8 cellular contexts compared by ENCODE assay signal in the genomic region with DNA sequence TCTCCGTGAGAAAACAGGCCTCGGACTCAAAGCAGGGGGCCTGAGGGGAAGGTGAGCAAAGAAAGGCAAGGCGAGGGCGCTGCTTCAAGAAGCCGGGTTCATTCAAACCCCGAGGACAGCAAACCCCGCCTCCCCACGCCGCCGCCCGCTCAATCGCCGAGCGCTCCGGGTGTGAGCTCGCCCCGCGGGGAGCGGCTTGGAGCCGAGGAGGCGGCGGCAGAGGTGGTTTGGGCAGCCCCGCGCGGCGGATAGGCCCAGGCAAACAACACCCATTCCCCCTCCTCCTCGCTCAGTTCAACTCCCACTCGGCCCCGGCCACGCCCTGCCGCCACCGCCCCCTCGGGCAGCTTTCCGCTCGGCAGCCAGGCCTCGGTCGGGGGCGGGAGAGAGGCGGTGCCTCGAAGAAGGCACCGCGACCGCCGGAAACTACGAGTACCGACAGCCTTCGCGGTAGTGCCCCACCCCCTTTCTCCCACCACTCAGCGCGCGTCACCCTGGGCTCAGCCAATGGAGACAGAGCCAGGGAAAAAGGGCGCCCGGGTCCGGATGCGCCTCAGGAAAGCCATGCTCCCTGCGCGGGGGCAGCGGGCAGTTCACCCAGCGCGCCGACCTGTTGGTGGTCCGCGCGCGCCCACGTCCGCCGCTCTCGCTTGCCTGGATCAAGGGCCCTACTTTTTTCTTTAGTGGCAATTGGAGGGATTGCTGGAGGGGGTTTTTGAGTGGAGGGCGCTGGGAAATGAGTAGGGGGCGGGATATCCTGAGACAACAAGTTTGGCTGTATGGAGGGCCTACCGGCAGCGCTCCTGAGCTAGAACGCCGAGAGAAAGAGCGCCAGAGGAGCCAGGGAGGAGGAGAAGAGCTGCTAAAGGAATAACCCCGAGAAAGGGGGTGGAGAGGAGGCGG. TPM values are rescaled to one million over a fixed set of nuclear protein-coding genes. Genes with fewer than 3 reads are reported as not detected.
DNase-seq lines count a peak whose midpoint lies in the region; ATAC-seq and TF ChIP-seq lines count a peak whose summit lies in the region.

No MANE protein-coding gene starts in this region.

- peaks cover 55% of the 10 kb centered on the region for H3K4me1 Mint-ChIP-seq in WTC11
- H3K4me1 Mint-ChIP-seq in immature natural killer cell: peaks cover 47 to 52% of the 10 kb centered on the region in 2 donors

- H3K27me3 Mint-ChIP-seq in WTC11 (ENCODE audit: low read depth) (no peaks in the 10 kb centered on the region), immature natural killer cell (ENCODE audit: low read depth in 3 of 3) (peaks cover 5 to 8% (median 6%) of the 10 kb centered on the region in 3 donors)

- POLR2A ChIA-PET in WTC11 (lab: Charles Lee): interaction anchor here (0.7 to 1.9 kb wide), 9 partner anchors 15 to 650 kb away, joined by 3 to 7 read pairs (median 3); partner anchors contain the start of gene CDCA7L

- H3K27ac Mint-ChIP-seq in WTC11 (peak overlapping the region; percentile 100), immature natural killer cell (peak overlapping the region; percentile 90 to 100 (median 98))

- peak; percentile 65 for TF ChIP-seq POLR2A in GM18951 (IDR thresholded peaks at IDR 0.05; ENCODE audit: extremely low read depth, insufficient read depth, insufficient read length)

- no peak for TF ChIP-seq CTCF in WTC11 (IDR thresholded peaks at IDR 0.05)

- peak overlapping the region; percentile 93 for H3K27ac ChIP-seq in caudate nucleus (ENCODE audit: low read depth, low read length)

- H3K4me3 Mint-ChIP-seq in WTC11 (peak overlapping the region; percentile 96), immature natural killer cell (peak overlapping the region; percentile 95 to 99 (median 97))

- ATAC-seq in HG03175 (IDR thresholded peaks at IDR 0.05; ENCODE audit: unreplicated experiment) (peak; percentile 76), WTC11 (peak; percentile 80)

- in situ Hi-C loops in GM18951 (cut with MboI; ENCODE audit: low sequenced_read_pairs, unreplicated experiment): no loop called here

- CTCF ChIA-PET in WTC11 (lab: Charles Lee): interaction anchor here (0.6 to 1.8 kb wide), 10 partner anchors 8 to 775 kb away, joined by 3 to 8 read pairs (median 4); no protein-coding TSS in a partner anchor

- H3K9me3 Mint-ChIP-seq in WTC11 (no peaks in the 10 kb centered on the region), immature natural killer cell (no peaks in the 10 kb centered on the region)

- H3K36me3 Mint-ChIP-seq in WTC11 (peaks cover 18% of the 10 kb centered on the region), immature natural killer cell (peaks cover 8 to 15% (median 14%) of the 10 kb centered on the region in 3 donors)

- DNase-seq in AG08396 (ENCODE audit: low spot score) (peak; percentile 99), NCI-H2227 treated with DMSO at 0.1 percent for 48 hours (lab: John Stamatoyannopoulos, UW) (peak; percentile 97), WTC11 (ENCODE audit: low spot score) (peak; percentile 99), caudate nucleus (lab: John Stamatoyannopoulos, UW) (peak; percentile 86 to 100 (median 98)), immature natural killer cell (peak; percentile 100), smooth muscle cell of the brain vasculature (ENCODE audit: low read depth, low spot score) (peak; percentile 92)

TF ChIP-seq in WTC11, 78 proteins besides CTCF, POLR2A, EP300 and RAD21 (continues in another document):
- no peak for TF ChIP-seq ZNF219 (CRISPR knock-in tag; IDR thresholded peaks at IDR 0.05; ENCODE audit: borderline replicate concordance)
- TF ChIP-seq MYBL2 (CRISPR knock-in tag; IDR thresholded peaks at IDR 0.05): peak; percentile 53; the same call in 1 of the 2 replicates
- TF ChIP-seq ZNF317 (CRISPR knock-in tag; IDR thresholded peaks at IDR 0.05; ENCODE audit: borderline replicate concordance, low read depth): no peak
- TF ChIP-seq FOXP1 (CRISPR knock-in tag; IDR thresholded peaks at IDR 0.05; ENCODE audit: borderline replicate concordance): peak; percentile 36; the same call in 1 of the 2 replicates
- TF ChIP-seq CREM (CRISPR knock-in tag; IDR thresholded peaks at IDR 0.05): peak; percentile 73; the same call in 1 of the 2 replicates
- TF ChIP-seq SP1 (CRISPR knock-in tag; conservative IDR thresholded peaks at IDR 0.05): peak; percentile 89
- TF ChIP-seq ZNF121 (CRISPR knock-in tag; IDR thresholded peaks at IDR 0.05): no peak
- TF ChIP-seq NFYB (CRISPR knock-in tag; conservative IDR thresholded peaks at IDR 0.05; ENCODE audit: low read depth): peak; percentile 56
- TF ChIP-seq, protein P1, sequence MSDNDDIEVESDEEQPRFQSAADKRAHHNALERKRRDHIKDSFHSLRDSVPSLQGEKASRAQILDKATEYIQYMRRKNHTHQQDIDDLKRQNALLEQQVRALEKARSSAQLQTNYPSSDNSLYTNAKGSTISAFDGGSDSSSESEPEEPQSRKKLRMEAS (CRISPR knock-in tag; IDR thresholded peaks at IDR 0.05): peak; percentile 63; the same call in 1 of the 2 replicates
- TF ChIP-seq SOX15 (CRISPR knock-in tag; IDR thresholded peaks at IDR 0.05): no peak
- peak; percentile 73 for TF ChIP-seq ZNF423 (CRISPR knock-in tag; IDR thresholded peaks at IDR 0.05)
- TF ChIP-seq CBFB (CRISPR knock-in tag; IDR thresholded peaks at IDR 0.05; ENCODE audit: low read depth): peak; percentile 56; the same call in 1 of the 2 replicates
- TF ChIP-seq, protein P2, sequence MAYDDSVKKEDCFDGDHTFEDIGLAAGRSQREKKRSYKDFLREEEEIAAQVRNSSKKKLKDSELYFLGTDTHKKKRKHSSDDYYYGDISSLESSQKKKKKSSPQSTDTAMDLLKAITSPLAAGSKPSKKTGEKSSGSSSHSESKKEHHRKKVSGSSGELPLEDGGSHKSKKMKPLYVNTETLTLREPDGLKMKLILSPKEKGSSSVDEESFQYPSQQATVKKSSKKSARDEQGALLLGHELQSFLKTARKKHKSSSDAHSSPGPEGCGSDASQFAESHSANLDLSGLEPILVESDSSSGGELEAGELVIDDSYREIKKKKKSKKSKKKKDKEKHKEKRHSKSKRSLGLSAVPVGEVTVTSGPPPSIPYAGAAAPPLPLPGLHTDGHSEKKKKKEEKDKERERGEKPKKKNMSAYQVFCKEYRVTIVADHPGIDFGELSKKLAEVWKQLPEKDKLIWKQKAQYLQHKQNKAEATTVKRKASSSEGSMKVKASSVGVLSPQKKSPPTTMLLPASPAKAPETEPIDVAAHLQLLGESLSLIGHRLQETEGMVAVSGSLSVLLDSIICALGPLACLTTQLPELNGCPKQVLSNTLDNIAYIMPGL (CRISPR knock-in tag; IDR thresholded peaks at IDR 0.05): peak; percentile 23; the same call in 1 of the 2 replicates
- TF ChIP-seq, protein P3, sequence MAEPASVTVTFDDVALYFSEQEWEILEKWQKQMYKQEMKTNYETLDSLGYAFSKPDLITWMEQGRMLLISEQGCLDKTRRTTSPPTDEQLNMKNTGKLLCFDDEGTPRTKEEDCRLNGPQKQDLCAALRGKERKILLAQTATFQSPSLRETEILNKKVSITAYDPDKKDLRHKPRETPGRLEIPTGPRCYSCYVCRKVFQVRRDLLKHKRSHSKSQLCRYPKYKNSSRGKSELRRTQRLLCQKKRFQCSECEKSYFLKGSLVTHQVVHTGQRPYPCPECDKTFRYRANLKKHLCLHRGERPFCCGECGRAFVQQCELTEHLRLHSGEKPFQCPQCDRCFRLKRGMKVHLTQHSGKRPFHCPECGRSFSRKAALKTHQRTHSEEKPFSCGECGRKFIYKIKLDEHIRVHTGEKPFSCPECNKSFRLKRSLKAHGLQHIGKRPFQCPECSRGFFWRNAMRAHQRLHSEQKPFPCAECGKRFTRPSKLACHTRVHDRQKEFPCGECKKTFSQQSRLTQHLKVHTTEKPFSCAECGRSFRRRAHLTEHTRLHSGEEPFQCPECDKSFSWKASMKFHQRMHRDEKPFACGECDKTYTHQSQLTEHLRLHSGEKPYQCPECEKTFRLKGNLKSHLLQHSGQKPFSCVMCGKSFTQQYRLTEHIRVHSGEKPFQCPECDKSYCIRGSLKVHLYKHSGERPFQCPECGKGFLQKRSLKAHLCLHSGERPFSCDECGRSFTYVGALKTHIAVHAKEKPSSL (CRISPR knock-in tag; conservative IDR thresholded peaks at IDR 0.05): 0 out of 2 replicates have a peak, but pooled peaks have one; percentile 54
- TF ChIP-seq HMGA2 (CRISPR knock-in tag; IDR thresholded peaks at IDR 0.05): no peak
- TF ChIP-seq NFATC4 (CRISPR knock-in tag; IDR thresholded peaks at IDR 0.05): 0 out of 2 replicates have a peak, but pooled peaks have one; percentile 58
- peak; percentile 13; the same call in 1 of the 2 replicates for TF ChIP-seq ZBTB21 (CRISPR knock-in tag; IDR thresholded peaks at IDR 0.05; ENCODE audit: borderline replicate concordance)
- no peak for TF ChIP-seq TEAD4 (CRISPR knock-in tag; IDR thresholded peaks at IDR 0.05)
- TF ChIP-seq, protein P4, sequence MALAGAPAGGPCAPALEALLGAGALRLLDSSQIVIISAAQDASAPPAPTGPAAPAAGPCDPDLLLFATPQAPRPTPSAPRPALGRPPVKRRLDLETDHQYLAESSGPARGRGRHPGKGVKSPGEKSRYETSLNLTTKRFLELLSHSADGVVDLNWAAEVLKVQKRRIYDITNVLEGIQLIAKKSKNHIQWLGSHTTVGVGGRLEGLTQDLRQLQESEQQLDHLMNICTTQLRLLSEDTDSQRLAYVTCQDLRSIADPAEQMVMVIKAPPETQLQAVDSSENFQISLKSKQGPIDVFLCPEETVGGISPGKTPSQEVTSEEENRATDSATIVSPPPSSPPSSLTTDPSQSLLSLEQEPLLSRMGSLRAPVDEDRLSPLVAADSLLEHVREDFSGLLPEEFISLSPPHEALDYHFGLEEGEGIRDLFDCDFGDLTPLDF (CRISPR knock-in tag; IDR thresholded peaks at IDR 0.05): no peak
- no peak for TF ChIP-seq IRF1 (CRISPR knock-in tag; IDR thresholded peaks at IDR 0.05)
- 0 out of 2 replicates have a peak, but pooled peaks have one; percentile 53 for TF ChIP-seq NR3C1 (CRISPR knock-in tag; conservative IDR thresholded peaks at IDR 0.05; ENCODE audit: low read depth)
- no peak; the same call in 1 of the 2 replicates for TF ChIP-seq KAT7 (CRISPR knock-in tag; IDR thresholded peaks at IDR 0.05; ENCODE audit: borderline replicate concordance)

RNA-seq across cellular contexts. Expression of gene SP4, which starts 0.7 kb away (rescaled TPM):
- total RNA-seq in WTC11 (2021): 18.4 to 23.1 TPM (median 19.1 TPM) in 3 replicates
- 10 to 100 TPM in 1 of 3 donors, 1 to 10 TPM in 2; 6.2 to 15.3 (median 9.0) TPM for polyA plus RNA-seq in immature natural killer cell

Comparison
In these comparisons a context has a peak if more than half of its experiments do, and no peak if none do; other contexts are left out.
1. Peak in every context shown above with its lines: DNase-seq, ATAC-seq and H3K27ac ChIP-seq.